In the genomic region with DNA sequence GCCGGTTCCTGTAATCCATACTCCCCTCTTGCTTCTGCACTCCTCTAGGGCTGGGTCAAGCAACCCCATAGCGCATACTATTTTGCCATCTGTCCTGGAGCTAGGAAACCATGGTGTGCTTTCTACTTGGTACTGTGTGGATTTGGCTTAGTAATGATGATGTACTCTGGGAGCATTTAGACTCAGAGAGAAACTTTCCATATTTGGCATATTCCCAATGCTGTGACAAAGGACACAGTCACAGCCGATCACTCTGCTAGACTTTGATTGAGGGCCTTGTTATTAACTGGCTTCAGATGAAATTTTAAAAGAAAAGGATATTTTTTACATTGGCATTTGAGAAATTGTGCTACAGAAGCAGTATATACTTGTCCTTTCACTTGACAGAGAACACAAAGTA, we compare ENCODE assay signal across 15 cellular contexts.
A peak's percentile ranks its signal among the peaks of the same experiment; 100 is the strongest.
DNase-seq lines count a peak whose midpoint lies in the region; TF ChIP-seq lines count a peak whose summit lies in the region.
"Had no signal": no experiment of that assay in that cellular context is flagged by ENCODE, and none has a peak within 500 bp of the region (broad histone marks: within the 10 kb centered on the region; RNA-seq: fewer than 3 reads in every experiment).

No MANE protein-coding gene starts in this region.

- 50 to 54% methylated on average over 3 of the region's 3 CpGs for WGBS in tibial nerve, 2 donors
- WGBS in hepatocyte (ENCODE audit: low lambda C conversion rate, missing lambda C conversion rate): 94% methylated on average over 3 of the region's 3 CpGs

- H3K27me3 ChIP-seq in layer of hippocampus (ENCODE audit: control insufficient read depth, insufficient read depth, low read length): no peaks in the 10 kb centered on the region
- no peaks in the 10 kb centered on the region for H3K27me3 ChIP-seq in tibial nerve
- H3K27me3 ChIP-seq in HAP-1 (ENCODE audit: low read depth): no peaks in the 10 kb centered on the region
- no peaks in the 10 kb centered on the region for H3K27me3 ChIP-seq in hepatocyte
- H3K27me3 ChIP-seq: BE2C had no signal

- H3K9me2 ChIP-seq in hepatocyte (replicated peaks; ENCODE audit: insufficient read depth): no peaks in the 10 kb centered on the region

- no peak for TF ChIP-seq POLR2A in tibial nerve (IDR thresholded peaks at IDR 0.05)

- H3K27ac ChIP-seq in caudate nucleus (ENCODE audit: low read depth, low read length) (peak overlapping the region; percentile 1), layer of hippocampus (ENCODE audit: low read depth, low read length) (peak overlapping the region; percentile 44), tibial nerve (peak overlapping the region; percentile 36 to 86 (median 56)), hepatocyte (no peak overlapping the region)

- no peaks in the 10 kb centered on the region for H4K20me1 ChIP-seq in hepatocyte (ENCODE audit: insufficient read depth, poor library complexity, severe bottlenecking)

- DNase-seq in caudate nucleus (lab: John Stamatoyannopoulos, UW) (peak in 3 of 61 donors; percentile 3 to 8 (median 4)), putamen (ENCODE audit: low spot score) (peak; percentile 59), tibial nerve (ENCODE audit: low spot score in 2 of 2) (no peak), GM20000 (ENCODE audit: low spot score) (no peak), HAP-1 (ENCODE audit: low spot score in 2 of 2) (no peak), hepatocyte (ENCODE audit: low spot score) (no peak)
- DNase-seq: BE2C; CD4-positive, CD25-positive, alpha-beta regulatory T cell; CD8-positive, alpha-beta memory T cell; COR-L47; GDM1; HCEC 1CT; IMR-90 had no signal

- H3K4me1 ChIP-seq in tibial nerve (peaks cover 0 to 3% (median 0%) of the 10 kb centered on the region in 4 donors), HAP-1 (no peaks in the 10 kb centered on the region), hepatocyte (ENCODE audit: insufficient read depth) (no peaks in the 10 kb centered on the region)
- H3K4me1 ChIP-seq: BE2C had no signal

- TF ChIP-seq CTCF in tibial nerve (IDR thresholded peaks at IDR 0.05) (no peak), GM20000 (IDR thresholded peaks at IDR 0.05; ENCODE audit: extremely low read depth, missing control alignments) (no peak), hepatocyte (IDR thresholded peaks at IDR 0.05; ENCODE audit: poor library complexity) (no peak)

- H2AFZ ChIP-seq in hepatocyte: no peak overlapping the region

- peaks cover 0 to 28% (median 5%) of the 10 kb centered on the region in 4 donors for H3K9me3 ChIP-seq in tibial nerve
- no peaks in the 10 kb centered on the region for H3K9me3 ChIP-seq in HAP-1
- no peaks in the 10 kb centered on the region for H3K9me3 ChIP-seq in hepatocyte (ENCODE audit: low read depth)
- H3K9me3 ChIP-seq: BE2C had no signal

- H3K36me3 ChIP-seq in tibial nerve (no peaks in the 10 kb centered on the region), HAP-1 (replicated peaks) (no peaks in the 10 kb centered on the region), hepatocyte (replicated peaks; ENCODE audit: insufficient read depth, low read depth) (no peaks in the 10 kb centered on the region)
- H3K36me3 ChIP-seq: BE2C had no signal

- no peak for TF ChIP-seq EP300 in tibial nerve (IDR thresholded peaks at IDR 0.05)

- in situ Hi-C loops in HAP-1 (cut with MboI; ENCODE audit: low sequenced_read_pairs): no loop called here

- H3K4me2 ChIP-seq in hepatocyte: no peak overlapping the region

- H3K4me3 ChIP-seq in tibial nerve: no peak overlapping the region
- H3K4me3 ChIP-seq in HAP-1: no peak overlapping the region
- H3K4me3 ChIP-seq in hepatocyte: no peak overlapping the region
- H3K4me3 ChIP-seq: K562 had no signal

- H3K79me2 ChIP-seq in hepatocyte: no peaks in the 10 kb centered on the region
